8 cellular contexts compared by ENCODE assay signal in the genomic region with DNA sequence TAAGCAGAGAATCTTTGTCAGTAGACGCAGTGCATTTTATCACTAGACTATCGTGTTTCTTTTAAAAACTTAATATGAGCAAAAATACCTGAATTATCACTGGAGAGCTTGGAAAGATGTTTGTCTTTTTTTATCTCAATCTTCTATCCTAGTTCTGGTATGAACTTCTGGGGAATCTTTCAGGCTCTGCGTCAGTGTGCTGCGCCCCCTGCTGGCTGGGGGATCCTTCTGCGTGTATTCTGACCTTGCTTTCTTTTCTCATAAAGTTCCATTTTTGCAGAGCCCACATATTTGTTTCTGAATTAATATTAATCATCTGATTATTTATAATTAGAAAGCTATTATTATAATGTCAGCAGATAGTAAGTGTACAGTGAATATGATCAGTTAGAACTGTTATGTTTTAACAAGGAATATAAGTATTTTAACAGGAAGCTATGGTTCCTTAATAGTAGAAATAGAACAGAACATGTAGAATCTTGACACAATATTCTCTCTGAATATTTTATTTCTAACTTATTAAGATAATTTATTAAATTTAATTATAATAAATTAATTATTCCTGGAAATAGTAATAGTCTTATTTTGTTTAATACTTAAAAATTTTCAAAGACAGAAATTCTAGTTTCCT.
DNase-seq lines count a peak whose midpoint lies in the region; ATAC-seq and TF ChIP-seq lines count a peak whose summit lies in the region.

No MANE protein-coding gene starts in this region.

- H3K4me3 Mint-ChIP-seq in activated T-helper 1 cell treated with anti-CD3 and anti-CD28 coated beads, Interleukin-12 subunit alpha, Interleukin-12 subunit beta, Interleukin-2, Interleukin-4 antibody, amounts not matched to agents 30 ng/mL and 10 ng/mL and 1 ng/mL, durations not matched to agents 14 hours and 24 hours and 36 hours, result no peak overlapping the region

- DNase-seq in AG10803 (ENCODE audit: low read depth) (peak; percentile 13), NCI-H226 (peak; percentile 12), glomerular visceral epithelial cell (ENCODE audit: extremely low spot score) (peak; percentile 47), sciatic nerve (ENCODE audit: low spot score) (peak; percentile 71)
- DNase-seq in activated T-helper 1 cell treated with anti-CD3 and anti-CD28 coated beads, Interleukin-12 subunit alpha, Interleukin-12 subunit beta, Interleukin-2, Interleukin-4 antibody, amounts not matched to agents 30 ng/mL and 10 ng/mL and 1 ng/mL, durations not matched to agents 14 hours and 24 hours and 36 hours (ENCODE audit: low spot score), result peak; percentile 6

- no peaks in the 10 kb centered on the region for H3K27me3 Mint-ChIP-seq in activated T-helper 1 cell treated with anti-CD3 and anti-CD28 coated beads, Interleukin-12 subunit alpha, Interleukin-12 subunit beta, Interleukin-2, Interleukin-4 antibody, amounts not matched to agents 30 ng/mL and 10 ng/mL and 1 ng/mL, durations not matched to agents 14 hours and 24 hours and 36 hours (ENCODE audit: insufficient read depth)

- no peaks in the 10 kb centered on the region for H3K9me3 Mint-ChIP-seq in activated T-helper 1 cell treated with anti-CD3 and anti-CD28 coated beads, Interleukin-12 subunit alpha, Interleukin-12 subunit beta, Interleukin-2, Interleukin-4 antibody, amounts not matched to agents 30 ng/mL and 10 ng/mL and 1 ng/mL, durations not matched to agents 14 hours and 24 hours and 36 hours

- intact Hi-C loops in activated T-helper 1 cell treated with anti-CD3 and anti-CD28 coated beads, Interleukin-12 subunit alpha, Interleukin-12 subunit beta, Interleukin-2, Interleukin-4 antibody, amounts not matched to agents 30 ng/mL and 10 ng/mL and 1 ng/mL, durations not matched to agents 14 hours and 24 hours and 36 hours (cut with micrococcal nuclease), result no loop called here
- intact Hi-C loops in sciatic nerve (cut with DNase I), result no loop called here

- H3K36me3 Mint-ChIP-seq in activated T-helper 1 cell treated with anti-CD3 and anti-CD28 coated beads, Interleukin-12 subunit alpha, Interleukin-12 subunit beta, Interleukin-2, Interleukin-4 antibody, amounts not matched to agents 30 ng/mL and 10 ng/mL and 1 ng/mL, durations not matched to agents 14 hours and 24 hours and 36 hours (ENCODE audit: low read depth), result no peaks in the 10 kb centered on the region

- no peak overlapping the region for H3K4me3 ChIP-seq in AG10803 (ENCODE audit: low read length)

- peak; percentile 82 for ATAC-seq in HG02870 (IDR thresholded peaks at IDR 0.05; ENCODE audit: unreplicated experiment)
- no peak for ATAC-seq in sciatic nerve
- no peak for ATAC-seq in HG03196 (IDR thresholded peaks at IDR 0.05; ENCODE audit: unreplicated experiment)

- no peak overlapping the region for H3K27ac Mint-ChIP-seq in activated T-helper 1 cell treated with anti-CD3 and anti-CD28 coated beads, Interleukin-12 subunit alpha, Interleukin-12 subunit beta, Interleukin-2, Interleukin-4 antibody, amounts not matched to agents 30 ng/mL and 10 ng/mL and 1 ng/mL, durations not matched to agents 14 hours and 24 hours and 36 hours

- no peaks in the 10 kb centered on the region for H3K4me1 Mint-ChIP-seq in activated T-helper 1 cell treated with anti-CD3 and anti-CD28 coated beads, Interleukin-12 subunit alpha, Interleukin-12 subunit beta, Interleukin-2, Interleukin-4 antibody, amounts not matched to agents 30 ng/mL and 10 ng/mL and 1 ng/mL, durations not matched to agents 14 hours and 24 hours and 36 hours (ENCODE audit: low read depth)

- TF ChIP-seq CTCF in AG10803 (conservative IDR thresholded peaks at IDR 0.05; ENCODE audit: low read length), result peak; percentile 65
- TF ChIP-seq CTCF in GM12874 (IDR thresholded peaks at IDR 0.05; ENCODE audit: insufficient read depth, low read depth, low read length), result peak; percentile 79

Comparison
In these comparisons a context has a peak if more than half of its experiments do, and no peak if none do; other contexts are left out.
1. DNase-seq: peak in every context shown above with its lines; median percentile 71 in sciatic nerve; 47 in glomerular visceral epithelial cell; 13 in AG10803; 12 in NCI-H226; 6 in activated T-helper 1 cell treated with anti-CD3 and anti-CD28 coated beads, Interleukin-12 subunit alpha, Interleukin-12 subunit beta, Interleukin-2, Interleukin-4 antibody, amounts not matched to agents 30 ng/mL and 10 ng/mL and 1 ng/mL, durations not matched to agents 14 hours and 24 hours and 36 hours.